ENCODE assay signal across 2 cellular contexts in the genomic region with DNA sequence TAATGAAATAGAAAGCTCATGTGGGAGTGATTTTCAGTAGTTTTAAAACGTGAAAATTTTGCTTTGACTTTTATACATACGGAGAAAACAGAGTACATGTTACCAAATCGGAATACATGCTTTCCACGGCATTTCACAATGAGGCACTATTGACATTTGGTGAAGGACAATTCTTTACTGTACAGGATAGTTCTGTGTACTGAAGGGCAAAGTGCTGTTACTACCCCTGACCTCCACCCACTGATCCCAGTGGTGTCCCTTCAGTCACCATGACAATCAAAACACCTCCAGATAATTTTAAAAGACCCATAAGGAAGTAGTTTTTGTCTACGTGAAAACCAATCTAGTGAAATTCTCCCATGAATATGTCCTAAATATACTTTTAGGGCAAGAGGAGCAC.
TF ChIP-seq lines count a peak whose summit lies in the region.

No MANE protein-coding gene starts in this region.

TF ChIP-seq in WTC11, 78 proteins besides CTCF, POLR2A, EP300 and RAD21 (continued from another document):
- TF ChIP-seq, protein P1, sequence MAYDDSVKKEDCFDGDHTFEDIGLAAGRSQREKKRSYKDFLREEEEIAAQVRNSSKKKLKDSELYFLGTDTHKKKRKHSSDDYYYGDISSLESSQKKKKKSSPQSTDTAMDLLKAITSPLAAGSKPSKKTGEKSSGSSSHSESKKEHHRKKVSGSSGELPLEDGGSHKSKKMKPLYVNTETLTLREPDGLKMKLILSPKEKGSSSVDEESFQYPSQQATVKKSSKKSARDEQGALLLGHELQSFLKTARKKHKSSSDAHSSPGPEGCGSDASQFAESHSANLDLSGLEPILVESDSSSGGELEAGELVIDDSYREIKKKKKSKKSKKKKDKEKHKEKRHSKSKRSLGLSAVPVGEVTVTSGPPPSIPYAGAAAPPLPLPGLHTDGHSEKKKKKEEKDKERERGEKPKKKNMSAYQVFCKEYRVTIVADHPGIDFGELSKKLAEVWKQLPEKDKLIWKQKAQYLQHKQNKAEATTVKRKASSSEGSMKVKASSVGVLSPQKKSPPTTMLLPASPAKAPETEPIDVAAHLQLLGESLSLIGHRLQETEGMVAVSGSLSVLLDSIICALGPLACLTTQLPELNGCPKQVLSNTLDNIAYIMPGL (CRISPR knock-in tag; IDR thresholded peaks at IDR 0.05) = no peak

TF ChIP-seq in HepG2, 621 proteins besides CTCF, POLR2A, EP300 and RAD21 (continues in another document):
- TF ChIP-seq, protein P2, sequence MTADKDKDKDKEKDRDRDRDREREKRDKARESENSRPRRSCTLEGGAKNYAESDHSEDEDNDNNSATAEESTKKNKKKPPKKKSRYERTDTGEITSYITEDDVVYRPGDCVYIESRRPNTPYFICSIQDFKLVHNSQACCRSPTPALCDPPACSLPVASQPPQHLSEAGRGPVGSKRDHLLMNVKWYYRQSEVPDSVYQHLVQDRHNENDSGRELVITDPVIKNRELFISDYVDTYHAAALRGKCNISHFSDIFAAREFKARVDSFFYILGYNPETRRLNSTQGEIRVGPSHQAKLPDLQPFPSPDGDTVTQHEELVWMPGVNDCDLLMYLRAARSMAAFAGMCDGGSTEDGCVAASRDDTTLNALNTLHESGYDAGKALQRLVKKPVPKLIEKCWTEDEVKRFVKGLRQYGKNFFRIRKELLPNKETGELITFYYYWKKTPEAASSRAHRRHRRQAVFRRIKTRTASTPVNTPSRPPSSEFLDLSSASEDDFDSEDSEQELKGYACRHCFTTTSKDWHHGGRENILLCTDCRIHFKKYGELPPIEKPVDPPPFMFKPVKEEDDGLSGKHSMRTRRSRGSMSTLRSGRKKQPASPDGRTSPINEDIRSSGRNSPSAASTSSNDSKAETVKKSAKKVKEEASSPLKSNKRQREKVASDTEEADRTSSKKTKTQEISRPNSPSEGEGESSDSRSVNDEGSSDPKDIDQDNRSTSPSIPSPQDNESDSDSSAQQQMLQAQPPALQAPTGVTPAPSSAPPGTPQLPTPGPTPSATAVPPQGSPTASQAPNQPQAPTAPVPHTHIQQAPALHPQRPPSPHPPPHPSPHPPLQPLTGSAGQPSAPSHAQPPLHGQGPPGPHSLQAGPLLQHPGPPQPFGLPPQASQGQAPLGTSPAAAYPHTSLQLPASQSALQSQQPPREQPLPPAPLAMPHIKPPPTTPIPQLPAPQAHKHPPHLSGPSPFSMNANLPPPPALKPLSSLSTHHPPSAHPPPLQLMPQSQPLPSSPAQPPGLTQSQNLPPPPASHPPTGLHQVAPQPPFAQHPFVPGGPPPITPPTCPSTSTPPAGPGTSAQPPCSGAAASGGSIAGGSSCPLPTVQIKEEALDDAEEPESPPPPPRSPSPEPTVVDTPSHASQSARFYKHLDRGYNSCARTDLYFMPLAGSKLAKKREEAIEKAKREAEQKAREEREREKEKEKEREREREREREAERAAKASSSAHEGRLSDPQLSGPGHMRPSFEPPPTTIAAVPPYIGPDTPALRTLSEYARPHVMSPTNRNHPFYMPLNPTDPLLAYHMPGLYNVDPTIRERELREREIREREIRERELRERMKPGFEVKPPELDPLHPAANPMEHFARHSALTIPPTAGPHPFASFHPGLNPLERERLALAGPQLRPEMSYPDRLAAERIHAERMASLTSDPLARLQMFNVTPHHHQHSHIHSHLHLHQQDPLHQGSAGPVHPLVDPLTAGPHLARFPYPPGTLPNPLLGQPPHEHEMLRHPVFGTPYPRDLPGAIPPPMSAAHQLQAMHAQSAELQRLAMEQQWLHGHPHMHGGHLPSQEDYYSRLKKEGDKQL (CRISPR knock-in tag; IDR thresholded peaks at IDR 0.05; ENCODE audit: low read depth) = peak; percentile 57; the same call in 1 of the 2 replicates
- TF ChIP-seq SOX6 (IDR thresholded peaks at IDR 0.05) (no peak), SOX6 (CRISPR knock-in tag; IDR thresholded peaks at IDR 0.05) (peak; percentile 91), ZSCAN9 (CRISPR knock-in tag; IDR thresholded peaks at IDR 0.05; ENCODE audit: borderline replicate concordance) (no peak), ZNF264 (CRISPR knock-in tag; IDR thresholded peaks at IDR 0.05) (0 out of 2 replicates have a peak, but pooled peaks have one; percentile 52), ZKSCAN8 (CRISPR knock-in tag; IDR thresholded peaks at IDR 0.05; ENCODE audit: borderline replicate concordance) (0 out of 2 replicates have a peak, but pooled peaks have one; percentile 60), MIER2 (CRISPR knock-in tag; IDR thresholded peaks at IDR 0.05) (0 out of 2 replicates have a peak, but pooled peaks have one; percentile 55), KLF6 (CRISPR knock-in tag; IDR thresholded peaks at IDR 0.05) (0 out of 2 replicates have a peak, but pooled peaks have one; percentile 59), REPIN1 (CRISPR knock-in tag; IDR thresholded peaks at IDR 0.05; ENCODE audit: borderline replicate concordance, low read depth) (peak; percentile 46; the same call in 1 of the 2 replicates), GTF3A (CRISPR knock-in tag; conservative IDR thresholded peaks at IDR 0.05) (no peak), ZNF296 (CRISPR knock-in tag; conservative IDR thresholded peaks at IDR 0.05) (no peak), HOXD1 (CRISPR knock-in tag; IDR thresholded peaks at IDR 0.05) (peak; percentile 37; the same call in 1 of the 2 replicates), ZNF3 (CRISPR knock-in tag; IDR thresholded peaks at IDR 0.05) (no peak), ZNF12 (CRISPR knock-in tag; IDR thresholded peaks at IDR 0.05) (no peak), ZNF331 (CRISPR knock-in tag; IDR thresholded peaks at IDR 0.05) (peak; percentile 56; the same call in 1 of the 2 replicates), ISL2 (CRISPR knock-in tag; IDR thresholded peaks at IDR 0.05) (peak; percentile 73), SAP130 (CRISPR knock-in tag; IDR thresholded peaks at IDR 0.05; ENCODE audit: low read depth) (peak; percentile 68)
- TF ChIP-seq, protein P3, sequence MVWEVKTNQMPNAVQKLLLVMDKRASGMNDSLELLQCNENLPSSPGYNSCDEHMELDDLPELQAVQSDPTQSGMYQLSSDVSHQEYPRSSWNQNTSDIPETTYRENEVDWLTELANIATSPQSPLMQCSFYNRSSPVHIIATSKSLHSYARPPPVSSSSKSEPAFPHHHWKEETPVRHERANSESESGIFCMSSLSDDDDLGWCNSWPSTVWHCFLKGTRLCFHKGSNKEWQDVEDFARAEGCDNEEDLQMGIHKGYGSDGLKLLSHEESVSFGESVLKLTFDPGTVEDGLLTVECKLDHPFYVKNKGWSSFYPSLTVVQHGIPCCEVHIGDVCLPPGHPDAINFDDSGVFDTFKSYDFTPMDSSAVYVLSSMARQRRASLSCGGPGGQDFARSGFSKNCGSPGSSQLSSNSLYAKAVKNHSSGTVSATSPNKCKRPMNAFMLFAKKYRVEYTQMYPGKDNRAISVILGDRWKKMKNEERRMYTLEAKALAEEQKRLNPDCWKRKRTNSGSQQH (CRISPR knock-in tag; IDR thresholded peaks at IDR 0.05; ENCODE audit: low read depth) = no peak
- TF ChIP-seq, protein P4, sequence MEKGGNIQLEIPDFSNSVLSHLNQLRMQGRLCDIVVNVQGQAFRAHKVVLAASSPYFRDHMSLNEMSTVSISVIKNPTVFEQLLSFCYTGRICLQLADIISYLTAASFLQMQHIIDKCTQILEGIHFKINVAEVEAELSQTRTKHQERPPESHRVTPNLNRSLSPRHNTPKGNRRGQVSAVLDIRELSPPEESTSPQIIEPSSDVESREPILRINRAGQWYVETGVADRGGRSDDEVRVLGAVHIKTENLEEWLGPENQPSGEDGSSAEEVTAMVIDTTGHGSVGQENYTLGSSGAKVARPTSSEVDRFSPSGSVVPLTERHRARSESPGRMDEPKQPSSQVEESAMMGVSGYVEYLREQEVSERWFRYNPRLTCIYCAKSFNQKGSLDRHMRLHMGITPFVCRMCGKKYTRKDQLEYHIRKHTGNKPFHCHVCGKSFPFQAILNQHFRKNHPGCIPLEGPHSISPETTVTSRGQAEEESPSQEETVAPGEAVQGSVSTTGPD (CRISPR knock-in tag; IDR thresholded peaks at IDR 0.05) = 0 out of 2 replicates have a peak, but pooled peaks have one; percentile 39
- TF ChIP-seq, protein P5, sequence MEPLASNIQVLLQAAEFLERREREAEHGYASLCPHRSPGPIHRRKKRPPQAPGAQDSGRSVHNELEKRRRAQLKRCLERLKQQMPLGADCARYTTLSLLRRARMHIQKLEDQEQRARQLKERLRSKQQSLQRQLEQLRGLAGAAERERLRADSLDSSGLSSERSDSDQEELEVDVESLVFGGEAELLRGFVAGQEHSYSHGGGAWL (CRISPR knock-in tag; IDR thresholded peaks at IDR 0.05) = no peak
- TF ChIP-seq, protein P6, sequence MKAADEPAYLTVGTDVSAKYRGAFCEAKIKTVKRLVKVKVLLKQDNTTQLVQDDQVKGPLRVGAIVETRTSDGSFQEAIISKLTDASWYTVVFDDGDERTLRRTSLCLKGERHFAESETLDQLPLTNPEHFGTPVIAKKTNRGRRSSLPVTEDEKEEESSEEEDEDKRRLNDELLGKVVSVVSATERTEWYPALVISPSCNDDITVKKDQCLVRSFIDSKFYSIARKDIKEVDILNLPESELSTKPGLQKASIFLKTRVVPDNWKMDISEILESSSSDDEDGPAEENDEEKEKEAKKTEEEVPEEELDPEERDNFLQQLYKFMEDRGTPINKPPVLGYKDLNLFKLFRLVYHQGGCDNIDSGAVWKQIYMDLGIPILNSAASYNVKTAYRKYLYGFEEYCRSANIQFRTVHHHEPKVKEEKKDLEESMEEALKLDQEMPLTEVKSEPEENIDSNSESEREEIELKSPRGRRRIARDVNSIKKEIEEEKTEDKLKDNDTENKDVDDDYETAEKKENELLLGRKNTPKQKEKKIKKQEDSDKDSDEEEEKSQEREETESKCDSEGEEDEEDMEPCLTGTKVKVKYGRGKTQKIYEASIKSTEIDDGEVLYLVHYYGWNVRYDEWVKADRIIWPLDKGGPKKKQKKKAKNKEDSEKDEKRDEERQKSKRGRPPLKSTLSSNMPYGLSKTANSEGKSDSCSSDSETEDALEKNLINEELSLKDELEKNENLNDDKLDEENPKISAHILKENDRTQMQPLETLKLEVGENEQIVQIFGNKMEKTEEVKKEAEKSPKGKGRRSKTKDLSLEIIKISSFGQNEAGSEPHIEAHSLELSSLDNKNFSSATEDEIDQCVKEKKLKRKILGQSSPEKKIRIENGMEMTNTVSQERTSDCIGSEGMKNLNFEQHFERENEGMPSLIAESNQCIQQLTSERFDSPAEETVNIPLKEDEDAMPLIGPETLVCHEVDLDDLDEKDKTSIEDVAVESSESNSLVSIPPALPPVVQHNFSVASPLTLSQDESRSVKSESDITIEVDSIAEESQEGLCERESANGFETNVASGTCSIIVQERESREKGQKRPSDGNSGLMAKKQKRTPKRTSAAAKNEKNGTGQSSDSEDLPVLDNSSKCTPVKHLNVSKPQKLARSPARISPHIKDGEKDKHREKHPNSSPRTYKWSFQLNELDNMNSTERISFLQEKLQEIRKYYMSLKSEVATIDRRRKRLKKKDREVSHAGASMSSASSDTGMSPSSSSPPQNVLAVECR (CRISPR knock-in tag; IDR thresholded peaks at IDR 0.05; ENCODE audit: borderline replicate concordance) = peak; percentile 22; the same call in 1 of the 2 replicates
- TF ChIP-seq, protein P7, sequence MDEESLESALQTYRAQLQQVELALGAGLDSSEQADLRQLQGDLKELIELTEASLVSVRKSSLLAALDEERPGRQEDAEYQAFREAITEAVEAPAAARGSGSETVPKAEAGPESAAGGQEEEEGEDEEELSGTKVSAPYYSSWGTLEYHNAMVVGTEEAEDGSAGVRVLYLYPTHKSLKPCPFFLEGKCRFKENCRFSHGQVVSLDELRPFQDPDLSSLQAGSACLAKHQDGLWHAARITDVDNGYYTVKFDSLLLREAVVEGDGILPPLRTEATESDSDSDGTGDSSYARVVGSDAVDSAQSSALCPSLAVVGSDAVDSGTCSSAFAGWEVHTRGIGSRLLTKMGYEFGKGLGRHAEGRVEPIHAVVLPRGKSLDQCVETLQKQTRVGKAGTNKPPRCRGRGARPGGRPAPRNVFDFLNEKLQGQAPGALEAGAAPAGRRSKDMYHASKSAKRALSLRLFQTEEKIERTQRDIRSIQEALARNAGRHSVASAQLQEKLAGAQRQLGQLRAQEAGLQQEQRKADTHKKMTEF (CRISPR knock-in tag; IDR thresholded peaks at IDR 0.05) = peak; percentile 74
- TF ChIP-seq, protein P8, sequence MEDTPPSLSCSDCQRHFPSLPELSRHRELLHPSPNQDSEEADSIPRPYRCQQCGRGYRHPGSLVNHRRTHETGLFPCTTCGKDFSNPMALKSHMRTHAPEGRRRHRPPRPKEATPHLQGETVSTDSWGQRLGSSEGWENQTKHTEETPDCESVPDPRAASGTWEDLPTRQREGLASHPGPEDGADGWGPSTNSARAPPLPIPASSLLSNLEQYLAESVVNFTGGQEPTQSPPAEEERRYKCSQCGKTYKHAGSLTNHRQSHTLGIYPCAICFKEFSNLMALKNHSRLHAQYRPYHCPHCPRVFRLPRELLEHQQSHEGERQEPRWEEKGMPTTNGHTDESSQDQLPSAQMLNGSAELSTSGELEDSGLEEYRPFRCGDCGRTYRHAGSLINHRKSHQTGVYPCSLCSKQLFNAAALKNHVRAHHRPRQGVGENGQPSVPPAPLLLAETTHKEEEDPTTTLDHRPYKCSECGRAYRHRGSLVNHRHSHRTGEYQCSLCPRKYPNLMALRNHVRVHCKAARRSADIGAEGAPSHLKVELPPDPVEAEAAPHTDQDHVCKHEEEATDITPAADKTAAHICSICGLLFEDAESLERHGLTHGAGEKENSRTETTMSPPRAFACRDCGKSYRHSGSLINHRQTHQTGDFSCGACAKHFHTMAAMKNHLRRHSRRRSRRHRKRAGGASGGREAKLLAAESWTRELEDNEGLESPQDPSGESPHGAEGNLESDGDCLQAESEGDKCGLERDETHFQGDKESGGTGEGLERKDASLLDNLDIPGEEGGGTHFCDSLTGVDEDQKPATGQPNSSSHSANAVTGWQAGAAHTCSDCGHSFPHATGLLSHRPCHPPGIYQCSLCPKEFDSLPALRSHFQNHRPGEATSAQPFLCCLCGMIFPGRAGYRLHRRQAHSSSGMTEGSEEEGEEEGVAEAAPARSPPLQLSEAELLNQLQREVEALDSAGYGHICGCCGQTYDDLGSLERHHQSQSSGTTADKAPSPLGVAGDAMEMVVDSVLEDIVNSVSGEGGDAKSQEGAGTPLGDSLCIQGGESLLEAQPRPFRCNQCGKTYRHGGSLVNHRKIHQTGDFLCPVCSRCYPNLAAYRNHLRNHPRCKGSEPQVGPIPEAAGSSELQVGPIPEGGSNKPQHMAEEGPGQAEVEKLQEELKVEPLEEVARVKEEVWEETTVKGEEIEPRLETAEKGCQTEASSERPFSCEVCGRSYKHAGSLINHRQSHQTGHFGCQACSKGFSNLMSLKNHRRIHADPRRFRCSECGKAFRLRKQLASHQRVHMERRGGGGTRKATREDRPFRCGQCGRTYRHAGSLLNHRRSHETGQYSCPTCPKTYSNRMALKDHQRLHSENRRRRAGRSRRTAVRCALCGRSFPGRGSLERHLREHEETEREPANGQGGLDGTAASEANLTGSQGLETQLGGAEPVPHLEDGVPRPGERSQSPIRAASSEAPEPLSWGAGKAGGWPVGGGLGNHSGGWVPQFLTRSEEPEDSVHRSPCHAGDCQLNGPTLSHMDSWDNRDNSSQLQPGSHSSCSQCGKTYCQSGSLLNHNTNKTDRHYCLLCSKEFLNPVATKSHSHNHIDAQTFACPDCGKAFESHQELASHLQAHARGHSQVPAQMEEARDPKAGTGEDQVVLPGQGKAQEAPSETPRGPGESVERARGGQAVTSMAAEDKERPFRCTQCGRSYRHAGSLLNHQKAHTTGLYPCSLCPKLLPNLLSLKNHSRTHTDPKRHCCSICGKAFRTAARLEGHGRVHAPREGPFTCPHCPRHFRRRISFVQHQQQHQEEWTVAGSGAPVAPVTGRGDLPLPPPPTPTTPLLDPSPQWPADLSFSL (CRISPR knock-in tag; IDR thresholded peaks at IDR 0.05) = no peak
